ENCODE assay signal across 8 cellular contexts in the genomic region with DNA sequence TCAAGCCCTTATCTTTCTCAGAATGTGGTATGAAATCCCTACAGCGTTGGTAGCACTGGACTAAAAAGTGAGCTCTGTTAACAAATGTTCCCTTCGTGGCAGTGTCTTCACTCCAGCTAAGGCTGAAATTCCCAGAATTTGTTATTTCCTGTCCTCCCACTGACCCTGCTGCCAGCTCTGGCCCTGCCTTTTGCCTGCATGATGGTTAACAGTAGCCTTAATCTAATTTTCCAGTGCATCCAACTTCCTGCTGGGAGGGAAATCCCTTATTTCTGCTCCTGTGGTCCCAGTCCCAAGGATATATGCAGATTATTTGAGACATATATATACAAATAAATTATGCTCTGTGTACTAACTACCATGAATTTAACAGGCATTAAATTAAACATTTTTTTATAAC.
DNase-seq lines count a peak whose midpoint lies in the region; ATAC-seq and TF ChIP-seq lines count a peak whose summit lies in the region.
"Had no signal": no experiment of that assay in that cellular context is flagged by ENCODE, and none has a peak within 500 bp of the region (broad histone marks: within the 10 kb centered on the region; RNA-seq: fewer than 3 reads in every experiment).

No MANE protein-coding gene starts in this region.

- no peak for TF ChIP-seq CTCF in right atrium auricular region (IDR thresholded peaks at IDR 0.05)
- TF ChIP-seq CTCF in type B pancreatic cell (conservative IDR thresholded peaks at IDR 0.05): no peak

- peaks cover 18% of the 10 kb centered on the region for H3K36me3 ChIP-seq in right atrium auricular region
- H3K36me3 ChIP-seq in stomach smooth muscle (ENCODE audit: control insufficient read depth in 2 of 2, insufficient read depth in 2 of 2, low read length in 2 of 2): peaks cover 5% of the 10 kb centered on the region in 2 donors

- H3K27ac ChIP-seq in right atrium auricular region: peak overlapping the region; percentile 32 to 63
- H3K27ac ChIP-seq in stomach smooth muscle (ENCODE audit: low read length): peak overlapping the region; percentile 13

- H3K27me3 ChIP-seq in right atrium auricular region (no peaks in the 10 kb centered on the region), stomach smooth muscle (ENCODE audit: control insufficient read depth in 1 of 2, insufficient read depth in 2 of 2, low read length in 2 of 2) (no peaks in the 10 kb centered on the region)

- no peak overlapping the region for H3K4me3 Mint-ChIP-seq in type B pancreatic cell

- peaks cover 0 to 11% of the 10 kb centered on the region in 2 donors for H3K4me1 ChIP-seq in right atrium auricular region
- H3K4me1 ChIP-seq in stomach smooth muscle (ENCODE audit: control insufficient read depth, insufficient read depth, low read length): peaks cover 3% of the 10 kb centered on the region

- H3K4me1 Mint-ChIP-seq in type B pancreatic cell (ENCODE audit: unreplicated experiment): peaks cover 5% of the 10 kb centered on the region

- no peak overlapping the region for H3K27ac Mint-ChIP-seq in type B pancreatic cell

- no peak for ATAC-seq in HG03175 (IDR thresholded peaks at IDR 0.05; ENCODE audit: unreplicated experiment)
- ATAC-seq in GM18520 (IDR thresholded peaks at IDR 0.05; ENCODE audit: unreplicated experiment): no peak

- H3K9me3 Mint-ChIP-seq in type B pancreatic cell: no peaks in the 10 kb centered on the region

- no peaks in the 10 kb centered on the region for H3K9me3 ChIP-seq in right atrium auricular region
- no peaks in the 10 kb centered on the region for H3K9me3 ChIP-seq in stomach smooth muscle (ENCODE audit: control insufficient read depth in 2 of 2, low read length in 2 of 2)

- peak; percentile 17 for DNase-seq in HT-29 (ENCODE audit: low spot score)
- DNase-seq in amniotic stem cell (lab: John Stamatoyannopoulos, UW): peak; percentile 8
- peak; percentile 64 for DNase-seq in right atrium auricular region (ENCODE audit: low spot score)
- DNase-seq in type B pancreatic cell (ENCODE audit: extremely low spot score, unreplicated experiment): no peak
- DNase-seq: NCI-H446 had no signal

- no peak overlapping the region for H3K9ac ChIP-seq in stomach smooth muscle (ENCODE audit: low read length in 2 of 2)

- H3K4me3 ChIP-seq in right atrium auricular region: no peak overlapping the region
- H3K4me3 ChIP-seq in stomach smooth muscle (ENCODE audit: low read length in 2 of 2): no peak overlapping the region

- no peaks in the 10 kb centered on the region for H3K27me3 Mint-ChIP-seq in type B pancreatic cell

- H3K36me3 Mint-ChIP-seq in type B pancreatic cell: no peaks in the 10 kb centered on the region
